Comparison of ENCODE assay signal across 1 cellular context in genomic region chrX:72107320-72107719, GRCh38.
TF ChIP-seq lines count a peak whose summit lies in the region.

No MANE protein-coding gene starts in this region.

TF ChIP-seq in GM23338, 12 proteins besides CTCF, POLR2A, EP300 and RAD21 (continued from another document):
- TF ChIP-seq, protein P1, sequence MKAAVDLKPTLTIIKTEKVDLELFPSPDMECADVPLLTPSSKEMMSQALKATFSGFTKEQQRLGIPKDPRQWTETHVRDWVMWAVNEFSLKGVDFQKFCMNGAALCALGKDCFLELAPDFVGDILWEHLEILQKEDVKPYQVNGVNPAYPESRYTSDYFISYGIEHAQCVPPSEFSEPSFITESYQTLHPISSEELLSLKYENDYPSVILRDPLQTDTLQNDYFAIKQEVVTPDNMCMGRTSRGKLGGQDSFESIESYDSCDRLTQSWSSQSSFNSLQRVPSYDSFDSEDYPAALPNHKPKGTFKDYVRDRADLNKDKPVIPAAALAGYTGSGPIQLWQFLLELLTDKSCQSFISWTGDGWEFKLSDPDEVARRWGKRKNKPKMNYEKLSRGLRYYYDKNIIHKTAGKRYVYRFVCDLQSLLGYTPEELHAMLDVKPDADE (IDR thresholded peaks at IDR 0.05) = no peak
